29 cellular contexts compared by ENCODE assay signal in the genomic region with DNA sequence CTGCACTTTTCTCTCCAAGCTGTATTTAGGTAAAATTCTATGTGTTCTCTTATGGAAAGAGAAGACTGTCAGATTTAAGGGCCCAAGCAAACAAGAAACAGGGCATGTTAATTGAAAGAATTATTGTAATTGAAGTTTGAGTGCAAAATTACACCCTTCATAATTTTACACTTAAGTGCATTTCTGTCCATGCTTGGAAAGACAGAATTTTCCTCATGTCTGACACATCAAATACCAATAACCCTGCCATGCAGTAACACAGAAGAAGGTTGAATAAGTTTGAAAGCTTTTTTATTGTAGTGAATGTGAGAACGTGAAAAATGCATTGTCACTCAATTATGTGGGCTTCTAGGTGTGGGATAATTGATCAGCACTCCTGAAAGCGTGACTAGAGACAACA.
"Had no signal": no experiment of that assay in that cellular context is flagged by ENCODE, and none has a peak within 500 bp of the region (broad histone marks: within the 10 kb centered on the region; RNA-seq: fewer than 3 reads in every experiment).

No MANE protein-coding gene starts in this region.

- DNase-seq: activated CD4-positive, alpha-beta T cell treated with anti-CD3 and anti-CD28 coated beads for 48 hours; activated CD4-positive, alpha-beta T cell treated with anti-CD3 and anti-CD28 coated beads, Interleukin-2, amount 50 U/mL, for 48 hours; activated CD8-positive, alpha-beta memory T cell treated with anti-CD3 and anti-CD28 coated beads, Interleukin-2, amount 50 U/mL, for 4 hours; activated gamma-delta T cell treated with Interleukin-2 at 50 U/mL for 16 hours; activated naive CD8-positive, alpha-beta T cell treated with anti-CD3 and anti-CD28 coated beads, Interleukin-2, amount 50 U/mL, for 24 hours; activated T-cell treated with anti-CD3 and anti-CD28 coated beads, Interleukin-2, amount 50 U/mL, for 1 hour; amygdala; central memory CD4-positive, alpha-beta T cell; dermis blood vessel endothelial cell; effector CD4-positive, alpha-beta T cell; esophagus squamous epithelium; glutamatergic neuron; islet precursor cell; left colon; mammary epithelial cell; naive B cell; nephron progenitor cell; pancreas; psoas muscle; stimulated activated CD4-positive, alpha-beta T cell treated with anti-CD3 and anti-CD28 coated beads, Interleukin-1b, Interleukin-23, amount 100 ng/mL, for 48 hours; stimulated activated CD4-positive, alpha-beta T cell treated with anti-CD3 and anti-CD28 coated beads, Interleukin-4, amount 100 ng/mL, for 4 hours; stimulated activated CD8-positive, alpha-beta memory T cell treated with anti-CD3 and anti-CD28 coated beads, Interleukin-4, amount 100 ng/mL, for 48 hours; stimulated activated naive CD8-positive, alpha-beta T cell treated with anti-CD3 and anti-CD28 coated beads, Interleukin-15, amount 100 ng/mL, for 72 hours; substantia nigra; T-helper 17 cell; T1000; thyroid gland; upper lobe of left lung; WERI-Rb-1 had no signal
